Comparison of ENCODE assay signal across 28 cellular contexts in genomic region chr21:45586289-45586858, GRCh38. TPM values are rescaled to one million over a fixed set of nuclear protein-coding genes. Genes with fewer than 3 reads are reported as not detected.
"Had no signal": no experiment of that assay in that cellular context is flagged by ENCODE, and none has a peak within 500 bp of the region (broad histone marks: within the 10 kb centered on the region; RNA-seq: fewer than 3 reads in every experiment).

No MANE protein-coding gene starts in this region.

- FAIRE-seq: bronchial epithelial cell, small intestine had no signal

- DNase-seq: activated CD4-positive, alpha-beta T cell treated with anti-CD3 and anti-CD28 coated beads for 36 hours; activated CD4-positive, alpha-beta T cell treated with anti-CD3 and anti-CD28 coated beads, Interleukin-2, amount 50 U/mL, for 4 hours; activated CD4-positive, CD25-positive, alpha-beta regulatory T cell; activated naive CD4-positive, alpha-beta T cell treated with anti-CD3 and anti-CD28 coated beads, Interleukin-2, amount 10 ng/mL, durations not matched to agents 7 days and 5 days; activated T-cell treated with anti-CD3 and anti-CD28 coated beads for 4 hours; anterior cingulate cortex; foreskin keratinocyte; heart left ventricle; hypothalamus; immature natural killer cell; midbrain; naive thymus-derived CD4-positive, alpha-beta T cell; ovary; retina; sigmoid colon; small intestine; stimulated activated CD4-positive, alpha-beta T cell treated with anti-CD3 and anti-CD28 coated beads, Interleukin-4, amount 100 ng/mL, for 24 hours had no signal

- H3K4me1 ChIP-seq: foreskin keratinocyte had no signal

- H3K27me3 ChIP-seq: ovary, vagina had no signal

- H3K36me3 ChIP-seq: esophagus muscularis mucosa, heart left ventricle, ovary, prostate gland, sigmoid colon, vagina had no signal

- H3K27ac Mint-ChIP-seq: activated CD4-positive, alpha-beta T cell treated with anti-CD3 and anti-CD28 coated beads for 36 hours; activated naive CD4-positive, alpha-beta T cell treated with anti-CD3 and anti-CD28 coated beads, Interleukin-2, amount 10 ng/mL, durations not matched to agents 7 days and 5 days; activated T-helper 1 cell treated with anti-CD3 and anti-CD28 coated beads, Interleukin-12 subunit alpha, Interleukin-12 subunit beta, Interleukin-2, Interleukin-4 antibody, amounts not matched to agents 30 ng/mL and 10 ng/mL and 1 ng/mL, durations not matched to agents 14 hours and 24 hours and 36 hours; dendritic cell treated with granulocyte-macrophage colony-stimulating factor and Interleukin-4, amounts not matched to agents 40 ng/mL and 50 ng/mL, for 4 days; immature natural killer cell; memory B cell; naive thymus-derived CD4-positive, alpha-beta T cell; stimulated activated effector memory CD8-positive, alpha-beta T cell treated with anti-CD3 and anti-CD28 coated beads, Interleukin-12 subunit alpha, Interleukin-12 subunit beta, amount 100 ng/mL, for 72 hours; stimulated activated naive CD8-positive, alpha-beta T cell treated with anti-CD3 and anti-CD28 coated beads, Interleukin-15, Interleukin-2, amounts not matched to agents 100 ng/mL and 50 ng/mL, for 24 hours; type B pancreatic cell had no signal

- H3K4me3 ChIP-seq: esophagus muscularis mucosa, heart left ventricle, ovary, prostate gland, sigmoid colon, vagina had no signal

- H3K36me3 Mint-ChIP-seq: activated naive CD4-positive, alpha-beta T cell treated with anti-CD3 and anti-CD28 coated beads, Interleukin-2, amount 10 ng/mL, durations not matched to agents 7 days and 5 days; stimulated activated effector memory CD8-positive, alpha-beta T cell treated with anti-CD3 and anti-CD28 coated beads, Interleukin-12 subunit alpha, Interleukin-12 subunit beta, amount 100 ng/mL, for 72 hours; type B pancreatic cell had no signal

- H3K4me1 Mint-ChIP-seq: central memory CD8-positive, alpha-beta T cell; memory B cell had no signal

- ATAC-seq: activated CD4-positive, alpha-beta T cell treated with anti-CD3 and anti-CD28 coated beads for 36 hours; foreskin keratinocyte; heart left ventricle; naive thymus-derived CD4-positive, alpha-beta T cell; stimulated activated effector memory CD8-positive, alpha-beta T cell treated with anti-CD3 and anti-CD28 coated beads, Interleukin-12 subunit alpha, Interleukin-12 subunit beta, amount 100 ng/mL, for 72 hours had no signal

- H3K4me3 Mint-ChIP-seq: activated CD4-positive, alpha-beta T cell treated with anti-CD3 and anti-CD28 coated beads for 36 hours; activated naive CD4-positive, alpha-beta T cell treated with anti-CD3 and anti-CD28 coated beads, Interleukin-2, amount 10 ng/mL, durations not matched to agents 7 days and 5 days; activated T-helper 1 cell treated with anti-CD3 and anti-CD28 coated beads, Interleukin-12 subunit alpha, Interleukin-12 subunit beta, Interleukin-2, Interleukin-4 antibody, amounts not matched to agents 30 ng/mL and 10 ng/mL and 1 ng/mL, durations not matched to agents 14 hours and 24 hours and 36 hours; central memory CD8-positive, alpha-beta T cell; dendritic cell treated with granulocyte-macrophage colony-stimulating factor and Interleukin-4, amounts not matched to agents 40 ng/mL and 50 ng/mL, for 4 days; immature natural killer cell; memory B cell; naive thymus-derived CD4-positive, alpha-beta T cell; stimulated activated effector memory CD8-positive, alpha-beta T cell treated with anti-CD3 and anti-CD28 coated beads, Interleukin-12 subunit alpha, Interleukin-12 subunit beta, amount 100 ng/mL, for 72 hours; stimulated activated naive CD8-positive, alpha-beta T cell treated with anti-CD3 and anti-CD28 coated beads, Interleukin-15, Interleukin-2, amounts not matched to agents 100 ng/mL and 50 ng/mL, for 24 hours; type B pancreatic cell had no signal

- H3K27ac ChIP-seq: esophagus muscularis mucosa, foreskin keratinocyte, heart left ventricle, ovary, prostate gland, sigmoid colon, vagina had no signal

- H3K9me3 ChIP-seq: ovary, prostate gland had no signal

RNA-seq across cellular contexts. Expression of gene PCBP3, which starts 57.2 kb away (rescaled TPM):
- total RNA-seq: bronchial epithelial cell had no signal
